13 cellular contexts compared by ENCODE assay signal in genomic region chr13:102852556-102852955, GRCh38.
"Had no signal": no experiment of that assay in that cellular context is flagged by ENCODE, and none has a peak within 500 bp of the region (broad histone marks: within the 10 kb centered on the region; RNA-seq: fewer than 3 reads in every experiment).

No MANE protein-coding gene starts in this region.

- H3K4me3 ChIP-seq: colonic mucosa, hepatocyte, stomach, uterus had no signal

- H3K36me3 ChIP-seq: uterus had no signal

- H3K27ac ChIP-seq: colonic mucosa, hepatocyte, stomach, uterus, VCaP had no signal

- H3K27me3 ChIP-seq: colonic mucosa, hepatocyte, stomach, uterus had no signal

- H3K4me1 ChIP-seq: uterus had no signal

- DNase-seq: activated CD4-positive, alpha-beta T cell treated with anti-CD3 and anti-CD28 coated beads for 4 hours; activated gamma-delta T cell; activated T-cell treated with anti-CD3 and anti-CD28 coated beads for 4 hours; colonic mucosa; effector CD4-positive, alpha-beta T cell; kidney glomerular epithelial cell; retina; stimulated activated CD4-positive, alpha-beta T cell treated with anti-CD3 and anti-CD28 coated beads, Interleukin-4, amount 100 ng/mL, for 1 hour; stimulated activated CD8-positive, alpha-beta memory T cell treated with anti-CD3 and anti-CD28 coated beads, Interleukin-4, amount 100 ng/mL, for 48 hours; stomach; uterus had no signal

- H3K9me3 ChIP-seq: colonic mucosa, stomach, uterus had no signal
